ENCODE assay signal across 8 cellular contexts in genomic region chr2:37324536-37324785, GRCh38. TPM values are rescaled to one million over a fixed set of nuclear protein-coding genes. Genes with fewer than 3 reads are reported as not detected.
DNase-seq lines count a peak whose midpoint lies in the region; ATAC-seq and TF ChIP-seq lines count a peak whose summit lies in the region.

No MANE protein-coding gene starts in this region.

- H3K36me3 Mint-ChIP-seq in CD4-positive, CD25-positive, alpha-beta regulatory T cell = no peaks in the 10 kb centered on the region
- peaks cover 11% of the 10 kb centered on the region for H3K36me3 Mint-ChIP-seq in HFFc6 (ENCODE audit: low read depth)
- H3K36me3 Mint-ChIP-seq in activated T-cell treated with anti-CD3 and anti-CD28 coated beads, Interleukin-2, amount 50 U/mL, for 72 hours (ENCODE audit: insufficient read depth in 2 of 2) = peaks cover 2 to 8% of the 10 kb centered on the region in 2 donors

- H3K27ac ChIP-seq in CD4-positive, CD25-positive, alpha-beta regulatory T cell (ENCODE audit: insufficient read depth, low read length, poor library complexity, severe bottlenecking) = no peak overlapping the region
- H3K27ac ChIP-seq in gastrocnemius medialis = peak overlapping the region; percentile 79 to 93 (median 90)

- intact Hi-C loops in left cardiac atrium (cut with DNase I) = no loop called here
- intact Hi-C loops in gastrocnemius medialis (cut with DNase I; ENCODE audit: low total_unique reads) = loop anchor here (2.0 to 5.0 kb wide), 3 partner anchors 38 to 94 kb away; partner anchors contain the start of genes CEBPZ and NDUFAF7

- peak overlapping the region in 1 of 3 donors; percentile 38 for H3K27ac Mint-ChIP-seq in CD4-positive, CD25-positive, alpha-beta regulatory T cell
- no peak overlapping the region for H3K27ac Mint-ChIP-seq in HFFc6
- no peak overlapping the region for H3K27ac Mint-ChIP-seq in activated T-cell treated with anti-CD3 and anti-CD28 coated beads, Interleukin-2, amount 50 U/mL, for 72 hours

- no peak for TF ChIP-seq CTCF in HFFc6 (IDR thresholded peaks at IDR 0.05)
- TF ChIP-seq CTCF in gastrocnemius medialis (IDR thresholded peaks at IDR 0.05 in 4 of 5, conservative IDR thresholded peaks at IDR 0.05 in 1 of 5) = no peak

- H3K36me3 ChIP-seq in CD4-positive, CD25-positive, alpha-beta regulatory T cell (ENCODE audit: control insufficient read depth, insufficient read depth, low read length) = no peaks in the 10 kb centered on the region
- H3K36me3 ChIP-seq in gastrocnemius medialis = no peaks in the 10 kb centered on the region

- peak in 2 of 3 donors; percentile 62 to 77 for DNase-seq in CD4-positive, CD25-positive, alpha-beta regulatory T cell
- peak; percentile 53 for DNase-seq in HFFc6
- peak in 1 of 2 donors; percentile 78 for DNase-seq in activated T-cell treated with anti-CD3 and anti-CD28 coated beads, Interleukin-2, amount 50 U/mL, for 72 hours
- peak; percentile 89 for DNase-seq in left cardiac atrium
- DNase-seq in gastrocnemius medialis = peak; percentile 68 to 79
- DNase-seq in medulla oblongata (ENCODE audit: extremely low spot score) = no peak
- DNase-seq in GOT3 (lab: John Stamatoyannopoulos, UW) = no peak

- H3K4me3 ChIP-seq in CD4-positive, CD25-positive, alpha-beta regulatory T cell (ENCODE audit: low read depth, low read length) = no peak overlapping the region
- peak overlapping the region; percentile 71 to 88 (median 80) for H3K4me3 ChIP-seq in gastrocnemius medialis

- TF ChIP-seq POLR2A in gastrocnemius medialis (IDR thresholded peaks at IDR 0.05) = peak; percentile 73 to 80

- peaks cover 16% of the 10 kb centered on the region for H3K27me3 ChIP-seq in CD4-positive, CD25-positive, alpha-beta regulatory T cell (ENCODE audit: control insufficient read depth, insufficient read depth, low read length)
- H3K27me3 ChIP-seq in gastrocnemius medialis = no peaks in the 10 kb centered on the region

- peaks cover 19 to 43% (median 24%) of the 10 kb centered on the region in 4 donors for H3K4me1 Mint-ChIP-seq in CD4-positive, CD25-positive, alpha-beta regulatory T cell
- H3K4me1 Mint-ChIP-seq in HFFc6 (ENCODE audit: low read depth) = peaks cover 57% of the 10 kb centered on the region
- peaks cover 40% of the 10 kb centered on the region for H3K4me1 Mint-ChIP-seq in activated T-cell treated with anti-CD3 and anti-CD28 coated beads, Interleukin-2, amount 50 U/mL, for 72 hours (ENCODE audit: low read depth)

- no peaks in the 10 kb centered on the region for H3K9me3 ChIP-seq in CD4-positive, CD25-positive, alpha-beta regulatory T cell (ENCODE audit: control insufficient read depth in 2 of 2, low read length in 2 of 2)
- H3K9me3 ChIP-seq in gastrocnemius medialis = no peaks in the 10 kb centered on the region

- in situ Hi-C loops in gastrocnemius medialis (cut with MboI; ENCODE audit: low sequenced_read_pairs in 4 of 4) = no loop called here

- peaks cover 0 to 2% (median 0%) of the 10 kb centered on the region in 7 donors for H3K9me3 Mint-ChIP-seq in CD4-positive, CD25-positive, alpha-beta regulatory T cell
- no peaks in the 10 kb centered on the region for H3K9me3 Mint-ChIP-seq in HFFc6
- H3K9me3 Mint-ChIP-seq in activated T-cell treated with anti-CD3 and anti-CD28 coated beads, Interleukin-2, amount 50 U/mL, for 72 hours = no peaks in the 10 kb centered on the region

- ATAC-seq in CD4-positive, CD25-positive, alpha-beta regulatory T cell (ENCODE audit: low read depth in 2 of 2) = peak in 1 of 2 donors; percentile 80
- peak in 1 of 2 donors; percentile 81 for ATAC-seq in activated T-cell treated with anti-CD3 and anti-CD28 coated beads, Interleukin-2, amount 50 U/mL, for 72 hours (replicated peaks in 1 of 2)
- no peak for ATAC-seq in left cardiac atrium
- ATAC-seq in gastrocnemius medialis = no peak
- ATAC-seq in GM19463 (IDR thresholded peaks at IDR 0.05; ENCODE audit: unreplicated experiment) = no peak

- peaks cover 29% of the 10 kb centered on the region for H3K4me1 ChIP-seq in CD4-positive, CD25-positive, alpha-beta regulatory T cell (ENCODE audit: control insufficient read depth, insufficient read depth, low read length, poor library complexity, severe bottlenecking)
- H3K4me1 ChIP-seq in gastrocnemius medialis = peaks cover 30% of the 10 kb centered on the region in 2 donors

- H3K4me3 Mint-ChIP-seq in CD4-positive, CD25-positive, alpha-beta regulatory T cell = peak overlapping the region in 3 of 4 donors; percentile 59 to 91 (median 75)
- H3K4me3 Mint-ChIP-seq in HFFc6 = 0 out of 2 replicates have a peak overlapping the region, but pooled peaks have one; percentile 15
- peak overlapping the region; percentile 60 to 61 for H3K4me3 Mint-ChIP-seq in activated T-cell treated with anti-CD3 and anti-CD28 coated beads, Interleukin-2, amount 50 U/mL, for 72 hours

- peaks cover 47% of the 10 kb centered on the region for H3K27me3 Mint-ChIP-seq in CD4-positive, CD25-positive, alpha-beta regulatory T cell
- no peaks in the 10 kb centered on the region for H3K27me3 Mint-ChIP-seq in HFFc6 (ENCODE audit: insufficient read depth)
- H3K27me3 Mint-ChIP-seq in activated T-cell treated with anti-CD3 and anti-CD28 coated beads, Interleukin-2, amount 50 U/mL, for 72 hours (ENCODE audit: low read depth) = peaks cover 39% of the 10 kb centered on the region

RNA-seq across cellular contexts. Expression of gene PRKD3, which starts 0.2 kb away (rescaled TPM):
- total RNA-seq in CD4-positive, CD25-positive, alpha-beta regulatory T cell = 19.7 TPM
- 10 to 100 TPM in 2 of 4 donors, 1 to 10 TPM in 2; 5.3 to 16.9 (median 12.2) TPM for polyA plus RNA-seq in CD4-positive, CD25-positive, alpha-beta regulatory T cell
- 10 to 100 TPM; 19.9 to 33.7 (median 27.5) TPM for total RNA-seq in HFFc6 (2021; fragmentation: NEBNext Ultra II Directional; extraction: Animal tissue kit (Norgen Biotek cat#: 25700))
- total RNA-seq in activated T-cell treated with anti-CD3 and anti-CD28 coated beads, Interleukin-2, amount 50 U/mL, for 72 hours = 10 to 100 TPM; 20.2 to 28.5 TPM
- total RNA-seq in left cardiac atrium (10 to 100 TPM; 15.9 to 21.0 TPM), gastrocnemius medialis (10 to 100 TPM; 11.0 to 34.4 (median 14.9) TPM)

RNA-seq across cellular contexts. Expression of gene QPCT, which starts 20.0 kb away (rescaled TPM):
- not detected for total RNA-seq in CD4-positive, CD25-positive, alpha-beta regulatory T cell
- polyA plus RNA-seq in CD4-positive, CD25-positive, alpha-beta regulatory T cell = under 1 TPM in 2 of 4 donors, not detected in 2; 0.30 to 0.39 TPM
- total RNA-seq in HFFc6 (2021; fragmentation: NEBNext Ultra II Directional; extraction: Animal tissue kit (Norgen Biotek cat#: 25700)) = 1 to 10 TPM; 4.4 to 7.2 (median 5.4) TPM
- total RNA-seq in activated T-cell treated with anti-CD3 and anti-CD28 coated beads, Interleukin-2, amount 50 U/mL, for 72 hours = under 1 TPM; 0.35 to 0.70 TPM
- total RNA-seq in left cardiac atrium (1 to 10 TPM; 1.4 to 2.5 TPM), gastrocnemius medialis (1 to 10 TPM; 1.5 to 6.4 (median 4.7) TPM)

Comparison
In these comparisons a context has a peak if more than half of its experiments do, and no peak if none do; other contexts are left out.
1. DNase-seq: peak in CD4-positive, CD25-positive, alpha-beta regulatory T cell (2 of 3), HFFc6 (single experiment), left cardiac atrium (single experiment) and gastrocnemius medialis (2 of 2); none in medulla oblongata (single experiment) and GOT3 (single experiment).
2. H3K4me3 Mint-ChIP-seq: peak in every context shown above with its lines; median percentile 75 in CD4-positive, CD25-positive, alpha-beta regulatory T cell; 60 in activated T-cell treated with anti-CD3 and anti-CD28 coated beads, Interleukin-2, amount 50 U/mL, for 72 hours; 15 in HFFc6.